Comparison of ENCODE assay signal across 22 cellular contexts in genomic region chr16:85187447-85187846, GRCh38.
DNase-seq lines count a peak whose midpoint lies in the region; ATAC-seq, FAIRE-seq and TF ChIP-seq lines count a peak whose summit lies in the region.
"Had no signal": no experiment of that assay in that cellular context is flagged by ENCODE, and none has a peak within 500 bp of the region (broad histone marks: within the 10 kb centered on the region; RNA-seq: fewer than 3 reads in every experiment).

No MANE protein-coding gene starts in this region.

- no peak overlapping the region for H3K27ac Mint-ChIP-seq in GM23338
- H3K27ac Mint-ChIP-seq: memory B cell; natural killer cell treated with Interleukin-12 subunit alpha and Interleukin-12 subunit beta and Interleukin-15 and Interleukin-18, amount 100 ng/mL, for 72 hours had no signal

- H3K9me3 Mint-ChIP-seq in GM23338: peaks cover 19% of the 10 kb centered on the region

- peaks cover 9% of the 10 kb centered on the region for H3K27me3 Mint-ChIP-seq in GM23338 (ENCODE audit: insufficient read depth, low read depth, poor library complexity)

- peak overlapping the region in 1 of 2 experiments; percentile 31; a peak in 1 of 4 replicates for H3K9ac ChIP-seq in K562 (ENCODE audit: insufficient read depth in 1 of 2, low read depth in 2 of 2, low read length in 2 of 2)

- no peaks in the 10 kb centered on the region for H3K9me3 ChIP-seq in K562 (replicated peaks; ENCODE audit: control insufficient read depth, insufficient read depth, low read depth, low read length)
- H3K9me3 ChIP-seq: prostate gland had no signal

- H3K4me2 ChIP-seq in GM23338 (no peak overlapping the region), K562 (ENCODE audit: insufficient read depth, low read length) (no peak overlapping the region)

- POLR2A ChIA-PET in K562 (lab: Yijun Ruan, JAX): interaction anchor here (0.6 to 0.7 kb wide), 2 partner anchors 24 to 35 kb away, joined by 3 read pairs; no protein-coding TSS in a partner anchor

- peaks cover 33% of the 10 kb centered on the region for H3K36me3 Mint-ChIP-seq in GM23338 (ENCODE audit: low read depth)
- H3K36me3 Mint-ChIP-seq: memory B cell had no signal

- no peaks in the 10 kb centered on the region; the same call in none of the 2 replicates for H4K20me1 ChIP-seq in GM23338 (replicated peaks; ENCODE audit: insufficient read depth)
- peaks cover 14% of the 10 kb centered on the region; the same call in 1 of the 2 replicates for H4K20me1 ChIP-seq in K562 (replicated peaks; ENCODE audit: control insufficient read depth, insufficient read depth, low read length)

- H3K27me3 ChIP-seq in GM23338 (ENCODE audit: insufficient read depth) (no peaks in the 10 kb centered on the region), K562 (ENCODE audit: control insufficient read depth in 2 of 2, insufficient read depth in 2 of 2, low read length in 2 of 2) (no peaks in the 10 kb centered on the region)

- no TSS peak for BruUV-seq in K562 (replicated peaks; lab: Mats Ljungman, UMichigan)

- intact Hi-C loops in K562 (cut with micrococcal nuclease): no loop called here

- peaks cover 18% of the 10 kb centered on the region for H3K4me1 Mint-ChIP-seq in GM23338
- H3K4me1 Mint-ChIP-seq: memory B cell had no signal

- in situ Hi-C loops in K562 (cut with MboI): no loop called here

- 89% methylated on average over 13 of the region's 13 CpGs for WGBS in K562 (ENCODE audit: insufficient coverage, low coverage, missing lambda C conversion rate)

- peaks cover 4% of the 10 kb centered on the region; the same call in 1 of the 2 replicates for H3K36me3 ChIP-seq in GM23338 (ENCODE audit: insufficient read depth)
- H3K36me3 ChIP-seq in K562 (ENCODE audit: control insufficient read depth, insufficient read depth, low read length): peaks cover 31% of the 10 kb centered on the region; the same call in 2 of the 3 replicates
- H3K36me3 ChIP-seq: prostate gland had no signal

- no peak overlapping the region for H3K27ac ChIP-seq in GM23338 (ENCODE audit: low read depth)
- no peak overlapping the region for H3K27ac ChIP-seq in K562 (ENCODE audit: extremely low read depth, low read depth, low read length)
- H3K27ac ChIP-seq: prostate gland had no signal

- H3K9me2 ChIP-seq in GM23338 (ENCODE audit: insufficient read depth): no peaks in the 10 kb centered on the region

- no peak for TF ChIP-seq EP300 in K562 (IDR thresholded peaks at IDR 0.05; ENCODE audit: low read length)

- H3K4me3 ChIP-seq in GM23338 (no peak overlapping the region), K562 (no peak overlapping the region), retinal pigment epithelial cell (ENCODE audit: low read length) (no peak overlapping the region)
- H3K4me3 ChIP-seq: prostate gland had no signal

- CTCF ChIA-PET in K562 (lab: Yijun Ruan, JAX; ENCODE audit: low intra/inter-chr PET ratio): no interaction called here

- DNase-seq in GM23338 (ENCODE audit: low spot score): peak; percentile 85
- no peak for DNase-seq in K562 (ENCODE audit: extremely low read depth in 1 of 4, low spot score in 3 of 4)
- DNase-seq in iPS-NIHi7 (ENCODE audit: extremely low spot score): peak; percentile 78
- DNase-seq in retinal pigment epithelial cell (ENCODE audit: low read depth): no peak
- no peak for DNase-seq in SKM-1 (lab: John Stamatoyannopoulos, UW; ENCODE audit: unreplicated experiment)
- no peak for DNase-seq in activated CD4-positive, alpha-beta T cell treated with anti-CD3 and anti-CD28 coated beads for 1 hour
- no peak for DNase-seq in NCI-H1930 (lab: John Stamatoyannopoulos, UW)
- DNase-seq in omental fat pad (ENCODE audit: low spot score): no peak
- DNase-seq: activated CD4-positive, alpha-beta T cell treated with anti-CD3 and anti-CD28 coated beads, Interleukin-2, amount 50 U/mL, for 48 hours; amniotic stem cell; cerebellar nuclear complex; DMS79 treated with DMSO at 0.1 percent for 48 hours; effector CD4-positive, alpha-beta T cell; NCI-H1417 treated with DMSO at 0.1 percent for 48 hours; NCI-H2171; NCI-H69; SIG-M5 had no signal

- TF ChIP-seq CTCF in GM23338 (conservative IDR thresholded peaks at IDR 0.05; ENCODE audit: low read depth in 2 of 2) (peak; percentile 53 to 77), K562 (IDR thresholded peaks at IDR 0.05 in 2 of 3, conservative IDR thresholded peaks at IDR 0.05 in 1 of 3; ENCODE audit: insufficient read depth in 2 of 3, low read depth in 1 of 3, low read length in 3 of 3) (0 out of 6 replicates have a peak, but pooled peaks of 1 of the 3 experiments have one; percentile 2), retinal pigment epithelial cell (conservative IDR thresholded peaks at IDR 0.05; ENCODE audit: low read depth, low read length) (peak; percentile 50), omental fat pad (IDR thresholded peaks at IDR 0.05) (no peak)

- FAIRE-seq in K562 (lab: Jason Lieb, UNC): no peak
- FAIRE-seq: H54 had no signal

- H3K79me2 ChIP-seq in GM23338 (replicated peaks; ENCODE audit: insufficient read depth): peaks cover 71% of the 10 kb centered on the region
- peaks cover 19% of the 10 kb centered on the region; the same call in 1 of the 3 replicates for H3K79me2 ChIP-seq in K562 (ENCODE audit: control insufficient read depth, insufficient read depth, low read length)

- no peak for TF ChIP-seq POLR2A in K562 (conservative IDR thresholded peaks at IDR 0.05)

- no peaks in the 10 kb centered on the region for H3F3A ChIP-seq in GM23338 (replicated peaks; ENCODE audit: low read depth)

- ATAC-seq in GM23338 (peak; percentile 92), K562 (peak; percentile 32; the same call in 2 of the 3 replicates), omental fat pad (ENCODE audit: low FRiP score) (no peak)
- ATAC-seq: esophagus mucosa had no signal

- H3K9me1 ChIP-seq in K562 (ENCODE audit: control insufficient read depth, insufficient read depth, low read length): peaks cover under 1% of the 10 kb centered on the region

- H3K4me3 Mint-ChIP-seq in GM23338: no peak overlapping the region
- H3K4me3 Mint-ChIP-seq: memory B cell; natural killer cell treated with Interleukin-12 subunit alpha and Interleukin-12 subunit beta and Interleukin-15 and Interleukin-18, amount 100 ng/mL, for 72 hours had no signal

- TF ChIP-seq RAD21 in K562 (CRISPR knock-in tag; conservative IDR thresholded peaks at IDR 0.05 in 1 of 2, IDR thresholded peaks at IDR 0.05 in 1 of 2): no peak

- H2AFZ ChIP-seq in GM23338 (no peak overlapping the region), K562 (ENCODE audit: low read depth, low read length) (no peak overlapping the region)

- H3K4me1 ChIP-seq in GM23338 (ENCODE audit: insufficient read depth) (peaks cover 17% of the 10 kb centered on the region), K562 (replicated peaks in 1 of 2; ENCODE audit: control insufficient read depth in 2 of 2, insufficient read depth in 2 of 2, low read length in 2 of 2) (peaks cover 7 to 23% of the 10 kb centered on the region in 2 experiments; a peak in 4 of 5 replicates)
- H3K4me1 ChIP-seq: prostate gland had no signal

TF ChIP-seq in GM23338, 12 proteins besides CTCF, POLR2A, EP300 and RAD21 (continues in another document):
- TF ChIP-seq STAT1 (IDR thresholded peaks at IDR 0.05; ENCODE audit: unreplicated experiment): no peak
- TF ChIP-seq, protein P1, sequence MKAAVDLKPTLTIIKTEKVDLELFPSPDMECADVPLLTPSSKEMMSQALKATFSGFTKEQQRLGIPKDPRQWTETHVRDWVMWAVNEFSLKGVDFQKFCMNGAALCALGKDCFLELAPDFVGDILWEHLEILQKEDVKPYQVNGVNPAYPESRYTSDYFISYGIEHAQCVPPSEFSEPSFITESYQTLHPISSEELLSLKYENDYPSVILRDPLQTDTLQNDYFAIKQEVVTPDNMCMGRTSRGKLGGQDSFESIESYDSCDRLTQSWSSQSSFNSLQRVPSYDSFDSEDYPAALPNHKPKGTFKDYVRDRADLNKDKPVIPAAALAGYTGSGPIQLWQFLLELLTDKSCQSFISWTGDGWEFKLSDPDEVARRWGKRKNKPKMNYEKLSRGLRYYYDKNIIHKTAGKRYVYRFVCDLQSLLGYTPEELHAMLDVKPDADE (IDR thresholded peaks at IDR 0.05): no peak

TF ChIP-seq in K562, 482 proteins besides CTCF, POLR2A, EP300 and RAD21:
- TF ChIP-seq, protein P2, sequence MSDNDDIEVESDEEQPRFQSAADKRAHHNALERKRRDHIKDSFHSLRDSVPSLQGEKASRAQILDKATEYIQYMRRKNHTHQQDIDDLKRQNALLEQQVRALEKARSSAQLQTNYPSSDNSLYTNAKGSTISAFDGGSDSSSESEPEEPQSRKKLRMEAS (CRISPR knock-in tag; IDR thresholded peaks at IDR 0.05): 0 out of 2 replicates have a peak, but pooled peaks have one; percentile 21
- TF ChIP-seq HMGN3 (IDR thresholded peaks at IDR 0.05; ENCODE audit: borderline replicate concordance, extremely low read depth, insufficient read length, low read depth, low read length) (peak; percentile 27), DACH1 (IDR thresholded peaks at IDR 0.05; ENCODE audit: partially characterized antibody) (no peak), TEAD4 (IDR thresholded peaks at IDR 0.05; ENCODE audit: low read length) (no peak), TEAD4 (CRISPR knock-in tag; IDR thresholded peaks at IDR 0.05; ENCODE audit: borderline replicate concordance) (0 out of 2 replicates have a peak, but pooled peaks have one; percentile 65), CBFB (CRISPR knock-in tag; IDR thresholded peaks at IDR 0.05) (no peak)

Comparison
In these comparisons a context has a peak if more than half of its experiments do, and no peak if none do; other contexts are left out.
1. DNase-seq: peak in GM23338 (single experiment) and iPS-NIHi7 (single experiment); none in K562 (0 of 4), retinal pigment epithelial cell (single experiment), SKM-1 (single experiment), activated CD4-positive, alpha-beta T cell treated with anti-CD3 and anti-CD28 coated beads for 1 hour (single experiment), NCI-H1930 (0 of 2) and omental fat pad (single experiment).
2. CTCF ChIP-seq: peak in GM23338 (2 of 2) and retinal pigment epithelial cell (single experiment); none in omental fat pad (0 of 3).